ENCODE assay signal across 14 cellular contexts in genomic region chr19:31096047-31096446, GRCh38.
"Had no signal": no experiment of that assay in that cellular context is flagged by ENCODE, and none has a peak within 500 bp of the region (broad histone marks: within the 10 kb centered on the region; RNA-seq: fewer than 3 reads in every experiment).

No MANE protein-coding gene starts in this region.

- H3K27ac ChIP-seq: ascending aorta, coronary artery, gastroesophageal sphincter, skin epidermis, stomach, thoracic aorta had no signal

- H3K36me3 Mint-ChIP-seq: activated CD4-positive, alpha-beta memory T cell treated with anti-CD3 and anti-CD28 coated beads for 36 hours had no signal

- DNase-seq: activated CD4-positive, alpha-beta memory T cell treated with anti-CD3 and anti-CD28 coated beads for 36 hours; activated naive CD4-positive, alpha-beta T cell; activated T-cell treated with anti-CD3 and anti-CD28 coated beads, Interleukin-2, amount 50 U/mL, for 72 hours; effector CD4-positive, alpha-beta T cell; hippocampal formation; stimulated activated CD4-positive, alpha-beta T cell treated with anti-CD3 and anti-CD28 coated beads, Interleukin-4, amount 100 ng/mL, for 4 hours; stomach; T-helper 9 cell had no signal

- H3K4me1 ChIP-seq: ascending aorta, gastroesophageal sphincter had no signal

- H3K9me3 ChIP-seq: ascending aorta, gastroesophageal sphincter, stomach, thoracic aorta had no signal

- H3K4me3 Mint-ChIP-seq: activated CD4-positive, alpha-beta memory T cell treated with anti-CD3 and anti-CD28 coated beads for 36 hours; activated T-cell treated with anti-CD3 and anti-CD28 coated beads, Interleukin-2, amount 50 U/mL, for 72 hours had no signal

- H3K36me3 ChIP-seq: ascending aorta, gastroesophageal sphincter, stomach, thoracic aorta had no signal

- H3K4me3 ChIP-seq: ascending aorta, coronary artery, gastroesophageal sphincter, skin epidermis, stomach, thoracic aorta had no signal

- ATAC-seq: activated T-cell treated with anti-CD3 and anti-CD28 coated beads, Interleukin-2, amount 50 U/mL, for 72 hours; gastroesophageal sphincter had no signal

- H3K27me3 ChIP-seq: ascending aorta, gastroesophageal sphincter, stomach had no signal

- H3K27ac Mint-ChIP-seq: activated CD4-positive, alpha-beta memory T cell treated with anti-CD3 and anti-CD28 coated beads for 36 hours; activated T-cell treated with anti-CD3 and anti-CD28 coated beads, Interleukin-2, amount 50 U/mL, for 72 hours had no signal

- H3K9me3 Mint-ChIP-seq: activated CD4-positive, alpha-beta memory T cell treated with anti-CD3 and anti-CD28 coated beads for 36 hours; activated T-cell treated with anti-CD3 and anti-CD28 coated beads, Interleukin-2, amount 50 U/mL, for 72 hours; nephron had no signal
